In genomic region chr3:119279101-119279554, GRCh38 we compare ENCODE assay signal across 1 cellular context.
TF ChIP-seq lines count a peak whose summit lies in the region.

No MANE protein-coding gene starts in this region.

TF ChIP-seq in IMR-90, 13 proteins besides CTCF, POLR2A, EP300 and RAD21:
- TF ChIP-seq, protein P1, sequence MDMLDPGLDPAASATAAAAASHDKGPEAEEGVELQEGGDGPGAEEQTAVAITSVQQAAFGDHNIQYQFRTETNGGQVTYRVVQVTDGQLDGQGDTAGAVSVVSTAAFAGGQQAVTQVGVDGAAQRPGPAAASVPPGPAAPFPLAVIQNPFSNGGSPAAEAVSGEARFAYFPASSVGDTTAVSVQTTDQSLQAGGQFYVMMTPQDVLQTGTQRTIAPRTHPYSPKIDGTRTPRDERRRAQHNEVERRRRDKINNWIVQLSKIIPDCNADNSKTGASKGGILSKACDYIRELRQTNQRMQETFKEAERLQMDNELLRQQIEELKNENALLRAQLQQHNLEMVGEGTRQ (IDR thresholded peaks at IDR 0.05; ENCODE audit: low read depth, low read length), result no peak
- TF ChIP-seq CEBPB (IDR thresholded peaks at IDR 0.05; ENCODE audit: low read depth, low read length), result no peak
- TF ChIP-seq RCOR1 (IDR thresholded peaks at IDR 0.05; ENCODE audit: insufficient replicate concordance, low read length), result no peak
- no peak for TF ChIP-seq ELK1 (IDR thresholded peaks at IDR 0.05; ENCODE audit: borderline replicate concordance, low read depth, low read length)
- TF ChIP-seq MAZ (IDR thresholded peaks at IDR 0.05; ENCODE audit: borderline replicate concordance, low read depth, low read length), result no peak
- no peak for TF ChIP-seq RFX5 (IDR thresholded peaks at IDR 0.05; ENCODE audit: low read depth, low read length)
- TF ChIP-seq MXI1 (IDR thresholded peaks at IDR 0.05; ENCODE audit: borderline replicate concordance, low read depth, low read length), result no peak
- TF ChIP-seq BHLHE40 (IDR thresholded peaks at IDR 0.05; ENCODE audit: low read depth, low read length), result no peak
- TF ChIP-seq FOS (IDR thresholded peaks at IDR 0.05; ENCODE audit: low read depth, low read length), result no peak
- TF ChIP-seq CHD1 (IDR thresholded peaks at IDR 0.05; ENCODE audit: low read depth, low read length), result no peak
- TF ChIP-seq SMC3 (IDR thresholded peaks at IDR 0.05; ENCODE audit: low read depth, low read length), result no peak
- no peak for TF ChIP-seq NFE2L2 (IDR thresholded peaks at IDR 0.05; ENCODE audit: low read depth, low read length)
- no peak for TF ChIP-seq MAFK (IDR thresholded peaks at IDR 0.05; ENCODE audit: low read depth, low read length)
